In the genomic region with DNA sequence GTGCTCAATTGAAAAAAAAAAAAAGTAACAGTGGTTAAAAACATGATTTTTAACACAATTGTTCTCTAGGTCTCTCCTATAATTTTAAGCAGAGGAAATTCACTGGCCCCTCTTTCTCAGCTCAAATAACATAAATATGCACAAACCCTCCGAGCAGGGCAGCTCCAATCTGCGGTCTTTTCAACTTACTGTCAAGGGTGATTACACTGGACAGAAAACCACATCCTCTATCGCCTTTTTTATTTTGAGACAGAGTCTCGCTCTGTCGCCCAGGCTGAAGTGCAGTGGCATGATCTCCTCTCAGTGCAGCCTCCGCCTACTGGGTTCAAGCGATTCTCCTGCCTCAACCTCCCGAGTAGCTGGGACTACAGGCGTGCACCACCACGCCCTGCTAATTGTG, we compare ENCODE assay signal across 11 cellular contexts. TPM values are rescaled to one million over a fixed set of nuclear protein-coding genes. Genes with fewer than 3 reads are reported as not detected.
DNase-seq lines count a peak whose midpoint lies in the region; ATAC-seq and TF ChIP-seq lines count a peak whose summit lies in the region.
"Had no signal": no experiment of that assay in that cellular context is flagged by ENCODE, and none has a peak within 500 bp of the region (broad histone marks: within the 10 kb centered on the region; RNA-seq: fewer than 3 reads in every experiment).

No MANE protein-coding gene starts in this region.

- H3K27me3 ChIP-seq in right atrium auricular region (no peaks in the 10 kb centered on the region), spleen (replicated peaks in 1 of 7) (peaks cover 0 to 53% (median 8%) of the 10 kb centered on the region in 7 donors)
- H3K27me3 ChIP-seq: neural progenitor cell had no signal

- 46 to 66% (median 51%) methylated on average over 10 of the region's 10 CpGs for WGBS in spleen, 5 donors

- intact Hi-C loops in left cardiac atrium (cut with DNase I) (no loop called here), spleen (cut with DNase I; ENCODE audit: low total_unique reads) (no loop called here)

- H3K4me1 ChIP-seq in right atrium auricular region (no peaks in the 10 kb centered on the region), spleen (peaks cover 0 to 18% (median 8%) of the 10 kb centered on the region in 6 donors)
- H3K4me1 ChIP-seq: neural progenitor cell had no signal

- no peak overlapping the region for H3K4me3 ChIP-seq in right atrium auricular region
- no peak overlapping the region for H3K4me3 ChIP-seq in spleen
- H3K4me3 ChIP-seq: neural progenitor cell had no signal

- TF ChIP-seq POLR2A in spleen (IDR thresholded peaks at IDR 0.05), result no peak

- H3K36me3 ChIP-seq in right atrium auricular region, result no peaks in the 10 kb centered on the region
- H3K36me3 ChIP-seq in spleen, result no peaks in the 10 kb centered on the region
- H3K36me3 ChIP-seq: neural progenitor cell had no signal

- no peak overlapping the region for H3K27ac ChIP-seq in right atrium auricular region
- no peak overlapping the region for H3K27ac ChIP-seq in spleen
- H3K27ac ChIP-seq: neural progenitor cell had no signal

- DNase-seq in right atrium auricular region (ENCODE audit: low spot score), result peak; percentile 36
- no peak for DNase-seq in left cardiac atrium
- DNase-seq in NAMALWA (ENCODE audit: low spot score), result peak; percentile 86
- DNase-seq in mesenteric fat pad (ENCODE audit: low spot score), result no peak
- no peak for DNase-seq in spleen
- DNase-seq in occipital lobe (lab: John Stamatoyannopoulos, UW), result no peak
- no peak for DNase-seq in RKO (ENCODE audit: low spot score)
- DNase-seq: NCI-H2107 had no signal

- TF ChIP-seq CTCF in right atrium auricular region (IDR thresholded peaks at IDR 0.05), result no peak
- TF ChIP-seq CTCF in spleen (IDR thresholded peaks at IDR 0.05 in 8 of 11, conservative IDR thresholded peaks at IDR 0.05 in 3 of 11), result no peak

- ATAC-seq in left cardiac atrium (no peak), HG02870 (IDR thresholded peaks at IDR 0.05; ENCODE audit: unreplicated experiment) (peak; percentile 62)

- H3K9me3 ChIP-seq in right atrium auricular region, result no peaks in the 10 kb centered on the region
- no peaks in the 10 kb centered on the region for H3K9me3 ChIP-seq in spleen

RNA-seq across cellular contexts. Expression of a gene that starts 16.5 kb away (rescaled TPM):
- total RNA-seq in right atrium auricular region (100 to 1,000 TPM; 180 to 335 TPM), left cardiac atrium (100 to 1,000 TPM; 167 to 280 TPM), mesenteric fat pad (215 TPM), spleen (10 to 100 TPM; 29.8 to 79.7 (median 53.4) TPM), occipital lobe (60.7 TPM)
- polyA plus RNA-seq in spleen, result 10 to 100 TPM in 2 of 3 donors, 1 to 10 TPM in 1; 10.0 to 22.5 (median 13.5) TPM

RNA-seq across cellular contexts. Expression of a gene that starts 17.4 kb away (rescaled TPM):
- under 1 TPM in 1 of 2 donors, not detected in 1; 0.51 TPM for total RNA-seq in right atrium auricular region
- not detected for total RNA-seq in left cardiac atrium
- not detected for total RNA-seq in mesenteric fat pad
- total RNA-seq in spleen, result under 1 TPM in 2 of 7 donors, not detected in 5; 0.19 to 0.40 TPM
- polyA plus RNA-seq in spleen, result under 1 TPM in 1 of 3 donors, not detected in 2; 0.06 TPM
- 0.62 TPM for total RNA-seq in occipital lobe
- total RNA-seq: T-helper 2 cell treated with Interferon-gamma antibody and Interleukin-4, amounts not matched to agents 100 ng/mL and 5 ng/mL, for 36 hours had no signal

RNA-seq across cellular contexts. Expression of a gene that starts 24.3 kb away (rescaled TPM):
- 1 to 10 TPM; 1.6 to 2.5 TPM for total RNA-seq in right atrium auricular region
- under 1 TPM in 1 of 2 donors, not detected in 1; 0.60 TPM for total RNA-seq in left cardiac atrium
- total RNA-seq in mesenteric fat pad, result 6.2 TPM
- total RNA-seq in spleen, result 10 to 100 TPM in 1 of 7 donors, 1 to 10 TPM in 3, not detected in 3; 1.2 to 10.5 (median 1.3) TPM
- polyA plus RNA-seq in spleen, result under 1 TPM; 0.09 to 0.22 (median 0.13) TPM
- 7.3 TPM for total RNA-seq in occipital lobe
- total RNA-seq: T-helper 2 cell treated with Interferon-gamma antibody and Interleukin-4, amounts not matched to agents 100 ng/mL and 5 ng/mL, for 36 hours had no signal

Comparison
In these comparisons a context has a peak if more than half of its experiments do, and no peak if none do; other contexts are left out.
1. DNase-seq: peak in right atrium auricular region (single experiment) and NAMALWA (single experiment); none in left cardiac atrium (single experiment), mesenteric fat pad (single experiment), spleen (single experiment), occipital lobe (single experiment) and RKO (single experiment).